ENCODE assay signal across 31 cellular contexts in genomic region chr20:51060301-51060700, GRCh38. TPM values are rescaled to one million over a fixed set of nuclear protein-coding genes. Genes with fewer than 3 reads are reported as not detected.
"Had no signal": no experiment of that assay in that cellular context is flagged by ENCODE, and none has a peak within 500 bp of the region (broad histone marks: within the 10 kb centered on the region; RNA-seq: fewer than 3 reads in every experiment).

No MANE protein-coding gene starts in this region.

- H3K4me3 ChIP-seq: colonic mucosa, gastrocnemius medialis, ovary, skin epidermis, uterus had no signal

- ATAC-seq: activated CD4-positive, CD25-positive, alpha-beta regulatory T cell treated with anti-CD3 and anti-CD28 coated beads, Interleukin-2, amount 50 U/mL, for 24 hours; gastrocnemius medialis; left cardiac atrium; left ventricle myocardium superior; sciatic nerve; stimulated activated naive CD8-positive, alpha-beta T cell treated with anti-CD3 and anti-CD28 coated beads, Interleukin-15, Interleukin-2, amounts not matched to agents 100 U/mL and 50 U/mL, for 24 hours had no signal

- FAIRE-seq: keratinocyte, TTC549 had no signal

- H3K27ac Mint-ChIP-seq: activated naive CD4-positive, alpha-beta T cell treated with anti-CD3 and anti-CD28 coated beads for 36 hours; nephron; progenitor cell of endocrine pancreas; T-helper 1 cell treated with Interleukin-12 subunit alpha and Interleukin-12 subunit beta and Interleukin-4 antibody, amounts not matched to agents 30 μg/mL and 1 μg/mL, for 36 hours; type B pancreatic cell had no signal

- H3K27me3 ChIP-seq: colonic mucosa, ovary had no signal

- H3K36me3 Mint-ChIP-seq: type B pancreatic cell had no signal

- H3K36me3 ChIP-seq: colonic mucosa, gastrocnemius medialis, neutrophil, ovary, uterus, WERI-Rb-1 had no signal

- DNase-seq: activated CD4-positive, alpha-beta T cell treated with anti-CD3 and anti-CD28 coated beads, Interleukin-2, amount 50 U/mL, for 4 hours; activated effector memory CD4-positive, alpha-beta T cell treated with Interleukin-2 at 50 U/mL for 16 hours; activated naive CD4-positive, alpha-beta T cell treated with anti-CD3 and anti-CD28 coated beads for 36 hours; amygdala; colonic mucosa; effector CD8-positive, alpha-beta T cell; erythroblast; gastrocnemius medialis; glutamatergic neuron; left cardiac atrium; left ventricle myocardium superior; ovary; SK-N-SH; stimulated activated CD4-positive, alpha-beta T cell treated with anti-CD3 and anti-CD28 coated beads, Interleukin-12 subunit alpha, Interleukin-12 subunit beta, amount 100 ng/mL, for 4 hours; stimulated activated CD4-positive, alpha-beta T cell treated with anti-CD3 and anti-CD28 coated beads, Interleukin-4, amount 100 ng/mL, for 1 hour; substantia nigra; SW 1271; T-helper 9 cell; uterus; WERI-Rb-1 had no signal

- H3K9me3 Mint-ChIP-seq: nephron; T-helper 1 cell treated with Interleukin-12 subunit alpha and Interleukin-12 subunit beta and Interleukin-4 antibody, amounts not matched to agents 30 μg/mL and 1 μg/mL, for 36 hours; type B pancreatic cell had no signal

- H3K4me3 Mint-ChIP-seq: activated naive CD4-positive, alpha-beta T cell treated with anti-CD3 and anti-CD28 coated beads for 36 hours; nephron; T-helper 1 cell treated with Interleukin-12 subunit alpha and Interleukin-12 subunit beta and Interleukin-4 antibody, amounts not matched to agents 30 μg/mL and 1 μg/mL, for 36 hours; type B pancreatic cell had no signal

- H3K4me1 Mint-ChIP-seq: nephron had no signal

RNA-seq across cellular contexts. Expression of gene KCNG1, which starts 37.4 kb away (rescaled TPM):
- total RNA-seq: gastrocnemius medialis had no signal
